10 cellular contexts compared by ENCODE assay signal in the genomic region with DNA sequence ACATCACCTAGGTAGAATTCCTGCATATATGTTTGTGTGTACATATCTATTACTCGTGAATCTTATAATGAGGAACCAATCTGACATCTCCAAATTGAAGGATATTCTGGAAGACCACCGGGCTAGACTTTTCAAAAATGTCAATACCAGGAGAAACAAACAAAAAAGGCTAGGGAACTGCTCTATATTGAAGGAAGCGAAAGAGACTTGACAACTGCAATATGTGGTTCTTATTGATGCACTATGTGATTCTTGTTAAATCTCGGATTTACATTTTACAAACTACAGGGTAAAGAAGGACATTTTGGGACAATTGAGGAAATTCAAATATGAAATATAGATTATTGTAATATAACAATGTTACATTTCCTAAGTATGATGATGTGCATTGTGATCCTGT.
A peak's percentile ranks its signal among the peaks of the same experiment; 100 is the strongest.
DNase-seq lines count a peak whose midpoint lies in the region; ATAC-seq and TF ChIP-seq lines count a peak whose summit lies in the region.
"Had no signal": no experiment of that assay in that cellular context is flagged by ENCODE, and none has a peak within 500 bp of the region (broad histone marks: within the 10 kb centered on the region; RNA-seq: fewer than 3 reads in every experiment).

No MANE protein-coding gene starts in this region.

- peaks cover 7% of the 10 kb centered on the region for H3K27me3 Mint-ChIP-seq in CD4-positive, alpha-beta T cell
- peaks cover 9% of the 10 kb centered on the region for H3K27me3 Mint-ChIP-seq in endodermal cell (ENCODE audit: insufficient read depth)

- H3K4me2 ChIP-seq in OCI-LY1 (ENCODE audit: low read length): peak overlapping the region; percentile 80

- WGBS in endodermal cell (ENCODE audit: insufficient coverage in 1 of 2, insufficient read length in 1 of 2), 2 experiments: 67 to 90% methylated on average over 1 to 4 of the region's 4 CpGs
- WGBS in ovary, 3 donors: 81 to 83% (median 83%) methylated on average over 4 of the region's 4 CpGs

- H3K4me3 ChIP-seq in OCI-LY1 (ENCODE audit: low read depth, low read length, poor library complexity, severe bottlenecking) (peak overlapping the region; percentile 94), endodermal cell (ENCODE audit: low read length) (peak overlapping the region; percentile 90), ovary (peak overlapping the region; percentile 87)

- no peaks in the 10 kb centered on the region for H3K27me3 ChIP-seq in CD4-positive, alpha-beta T cell (ENCODE audit: control insufficient read depth, insufficient read depth, low read length)
- H3K27me3 ChIP-seq in OCI-LY1 (ENCODE audit: insufficient read depth, low read length) (no peaks in the 10 kb centered on the region), endodermal cell (ENCODE audit: control insufficient read depth, insufficient read depth, low read length, poor library complexity, severe bottlenecking) (peaks cover 10% of the 10 kb centered on the region), ovary (no peaks in the 10 kb centered on the region)
- H3K27me3 ChIP-seq: thyroid gland had no signal

- DNase-seq in CD4-positive, alpha-beta T cell: no peak
- DNase-seq in endodermal cell (no peak), ovary (no peak), RPMI8226 (no peak)
- DNase-seq in stimulated activated CD4-positive, alpha-beta T cell treated with anti-CD3 and anti-CD28 coated beads, Interleukin-2, amount 100 ng/mL, for 48 hours: no peak
- no peak for DNase-seq in activated CD4-positive, alpha-beta T cell treated with anti-CD3 and anti-CD28 coated beads for 48 hours
- DNase-seq: GF-D8 had no signal

- no peak overlapping the region; the same call in 1 of the 2 replicates for H3K9ac ChIP-seq in OCI-LY1 (ENCODE audit: low read length)
- H3K9ac ChIP-seq in endodermal cell (ENCODE audit: extremely low read depth, low read length, poor library complexity, severe bottlenecking): no peak overlapping the region

- H3K79me2 ChIP-seq in OCI-LY1 (ENCODE audit: insufficient read depth, low read length): 0 out of 2 replicates have a peak, but pooled peaks cover 7% of the 10 kb centered on the region

- H2AFZ ChIP-seq in OCI-LY1 (ENCODE audit: low read length): no peak overlapping the region

- peak overlapping the region; percentile 92 for H3K4me3 Mint-ChIP-seq in CD4-positive, alpha-beta T cell
- peak overlapping the region; percentile 79 for H3K4me3 Mint-ChIP-seq in endodermal cell

- no peaks in the 10 kb centered on the region for H3F3A ChIP-seq in OCI-LY1 (ENCODE audit: insufficient read depth, low read length)

- H3K9me3 ChIP-seq in CD4-positive, alpha-beta T cell (ENCODE audit: control insufficient read depth, low read length): no peaks in the 10 kb centered on the region
- no peaks in the 10 kb centered on the region for H3K9me3 ChIP-seq in OCI-LY1 (ENCODE audit: low read length)
- no peaks in the 10 kb centered on the region for H3K9me3 ChIP-seq in endodermal cell (ENCODE audit: control insufficient read depth, low read length)
- no peaks in the 10 kb centered on the region for H3K9me3 ChIP-seq in ovary
- H3K9me3 ChIP-seq: thyroid gland had no signal

- H3K9me3 Mint-ChIP-seq in CD4-positive, alpha-beta T cell: no peaks in the 10 kb centered on the region
- H3K9me3 Mint-ChIP-seq in endodermal cell: no peaks in the 10 kb centered on the region

- H3K36me3 ChIP-seq in OCI-LY1 (ENCODE audit: insufficient read depth, low read length) (no peaks in the 10 kb centered on the region), endodermal cell (ENCODE audit: control insufficient read depth, insufficient read depth, low read length) (no peaks in the 10 kb centered on the region), ovary (no peaks in the 10 kb centered on the region)
- H3K36me3 ChIP-seq: thyroid gland had no signal

- no peaks in the 10 kb centered on the region for H4K20me1 ChIP-seq in OCI-LY1 (ENCODE audit: insufficient read depth, low read length)

- no peaks in the 10 kb centered on the region for H3K9me2 ChIP-seq in OCI-LY1 (ENCODE audit: low read depth, low read length)

- ATAC-seq in CD4-positive, alpha-beta T cell (ENCODE audit: poor library complexity): no peak
- no peak for ATAC-seq in HG02571 (IDR thresholded peaks at IDR 0.05; ENCODE audit: unreplicated experiment)

- TF ChIP-seq CTCF in CD4-positive, alpha-beta T cell (IDR thresholded peaks at IDR 0.05): no peak
- TF ChIP-seq CTCF in OCI-LY1 (IDR thresholded peaks at IDR 0.05; ENCODE audit: low read length) (no peak), endodermal cell (conservative IDR thresholded peaks at IDR 0.05) (no peak), ovary (IDR thresholded peaks at IDR 0.05) (no peak)

- no peaks in the 10 kb centered on the region for H3K36me3 Mint-ChIP-seq in CD4-positive, alpha-beta T cell (ENCODE audit: low read depth)
- H3K36me3 Mint-ChIP-seq in endodermal cell (ENCODE audit: low read depth): no peaks in the 10 kb centered on the region

- POLR2A ChIA-PET in CD4-positive, alpha-beta T cell (lab: Charles Lee): no interaction called here

- no peak overlapping the region for H3K27ac Mint-ChIP-seq in CD4-positive, alpha-beta T cell
- no peak overlapping the region for H3K27ac Mint-ChIP-seq in endodermal cell

- H3K4me1 ChIP-seq in OCI-LY1 (ENCODE audit: insufficient read depth, low read length, severe bottlenecking) (peaks cover 47% of the 10 kb centered on the region), endodermal cell (ENCODE audit: control insufficient read depth, insufficient read depth, low read length) (no peaks in the 10 kb centered on the region), ovary (ENCODE audit: insufficient read depth) (peaks cover 7% of the 10 kb centered on the region)
- H3K4me1 ChIP-seq: thyroid gland had no signal

- peaks cover 13% of the 10 kb centered on the region for H3K4me1 Mint-ChIP-seq in CD4-positive, alpha-beta T cell (ENCODE audit: low read depth)
- H3K4me1 Mint-ChIP-seq in endodermal cell: peaks cover 8% of the 10 kb centered on the region

- CTCF ChIA-PET in CD4-positive, alpha-beta T cell (lab: Charles Lee): no interaction called here

- intact Hi-C loops in CD4-positive, alpha-beta T cell (cut with DNase I, micrococcal nuclease): loop anchor here (5.0 to 10.0 kb wide), 9 partner anchors 283 to 1313 kb away; partner anchors contain the start of gene BBX (in 1 of the 2)
- intact Hi-C loops in ovary (cut with DNase I): loop anchor here in 3 of 4 donors (5.0 to 10.0 kb wide), 3 partner anchors 195 to 503 kb away; partner anchors contain the start of gene BBX (in 1 of the 3)

- H3K27ac ChIP-seq in CD4-positive, alpha-beta T cell (ENCODE audit: low read depth, low read length): no peak overlapping the region
- H3K27ac ChIP-seq in OCI-LY1 (ENCODE audit: low read depth, low read length, poor library complexity, severe bottlenecking): no peak overlapping the region
- H3K27ac ChIP-seq in endodermal cell (ENCODE audit: low read depth, low read length): no peak overlapping the region
- H3K27ac ChIP-seq in ovary: peak overlapping the region in 1 of 2 donors; percentile 65

- no peak for TF ChIP-seq EP300 in ovary (IDR thresholded peaks at IDR 0.05)

- no peak for TF ChIP-seq POLR2A in ovary (IDR thresholded peaks at IDR 0.05)
